Comparison of ENCODE assay signal across 8 cellular contexts in the genomic region with DNA sequence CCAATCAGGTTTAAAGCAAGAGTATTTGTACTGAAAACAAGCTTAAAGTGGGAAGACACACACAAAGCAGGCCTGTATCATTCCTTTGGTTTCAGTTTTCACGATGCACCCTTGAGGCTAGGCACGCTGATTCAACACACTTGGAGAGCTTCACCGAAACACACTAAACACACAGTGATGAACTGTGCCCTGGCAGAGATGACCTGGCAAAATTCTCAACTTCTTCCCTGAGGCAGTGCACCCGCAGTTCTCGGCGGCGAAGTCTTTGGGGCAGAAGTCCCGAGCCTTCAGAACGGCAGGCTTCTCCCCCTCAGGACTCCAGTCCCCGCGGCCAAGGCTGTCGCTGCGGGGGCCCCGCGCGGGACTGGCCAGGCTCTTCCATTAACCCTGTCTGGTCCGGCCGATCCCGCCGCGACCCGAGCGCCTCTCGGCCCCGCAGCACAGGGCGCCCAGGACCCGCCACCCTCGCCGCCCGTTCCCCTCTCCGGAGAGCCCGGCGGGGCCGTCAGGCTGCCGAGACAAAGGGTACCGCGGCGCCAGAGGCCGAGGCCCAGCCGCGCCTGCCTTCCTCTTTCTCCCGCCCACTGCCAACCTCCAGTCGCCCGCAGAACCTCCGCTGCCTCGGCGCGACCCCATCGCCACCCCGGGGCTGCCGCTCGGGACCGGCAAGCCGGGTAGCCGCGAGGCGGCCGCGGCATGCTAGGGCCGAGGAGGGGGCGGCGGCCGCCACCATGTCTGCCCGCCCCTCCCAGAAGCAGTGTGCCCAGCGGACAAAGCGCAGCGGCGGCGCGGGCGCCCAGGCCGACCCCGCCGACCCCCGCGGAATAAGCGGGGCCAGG. TPM values are rescaled to one million over a fixed set of nuclear protein-coding genes. Genes with fewer than 3 reads are reported as not detected.
DNase-seq lines count a peak whose midpoint lies in the region; ATAC-seq and TF ChIP-seq lines count a peak whose summit lies in the region.

No MANE protein-coding gene starts in this region.

- no peak for TF ChIP-seq CTCF in C4-2B (conservative IDR thresholded peaks at IDR 0.05)
- TF ChIP-seq CTCF in RWPE1 (conservative IDR thresholded peaks at IDR 0.05; ENCODE audit: low read depth): no peak
- TF ChIP-seq CTCF in gastroesophageal sphincter (IDR thresholded peaks at IDR 0.05): no peak

- peak; percentile 9 for DNase-seq in GM19238 (ENCODE audit: insufficient read length, low spot score)
- DNase-seq in RWPE1 (ENCODE audit: low spot score): peak; percentile 56
- DNase-seq in activated naive CD4-positive, alpha-beta T cell treated with Interleukin-2 at 50 U/mL for 16 hours: peak; percentile 67
- DNase-seq in non-pigmented ciliary epithelial cell (ENCODE audit: low read depth): peak; percentile 62
- DNase-seq in superior temporal gyrus (ENCODE audit: extremely low spot score): peak; percentile 57

- TF ChIP-seq EP300 in gastroesophageal sphincter (IDR thresholded peaks at IDR 0.05): no peak

- peak overlapping the region; percentile 96 for H3K4me3 ChIP-seq in gastroesophageal sphincter

- H3K27me3 ChIP-seq in gastroesophageal sphincter: no peaks in the 10 kb centered on the region

- CTCF ChIA-PET in RWPE1 (lab: Yijun Ruan, JAX): no interaction called here

- H3K27ac ChIP-seq in C4-2B (peak overlapping the region; percentile 99), RWPE1 (peak overlapping the region; percentile 96), gastroesophageal sphincter (peak overlapping the region; percentile 93 to 99 (median 98))

- H3K36me3 ChIP-seq in gastroesophageal sphincter: peaks cover 0 to 12% of the 10 kb centered on the region in 2 donors

- peak; percentile 27 for ATAC-seq in HG03457 (IDR thresholded peaks at IDR 0.05; ENCODE audit: unreplicated experiment)
- ATAC-seq in gastroesophageal sphincter: peak; percentile 41

- POLR2A ChIA-PET in RWPE1 (lab: Yijun Ruan, JAX; ENCODE audit: low non-redundant PET): interaction anchor here (0.7 kb wide), 1 partner anchor 31 kb away, joined by 3 read pairs; no protein-coding TSS in a partner anchor

- WGBS in gastroesophageal sphincter (ENCODE audit: low coverage in 1 of 2), 2 donors: 0% methylated on average over 1 to 2 of the region's 77 CpGs

- peaks cover 3 to 60% (median 23%) of the 10 kb centered on the region in 3 donors for H3K4me1 ChIP-seq in gastroesophageal sphincter

- H3K9me3 ChIP-seq in gastroesophageal sphincter: no peaks in the 10 kb centered on the region

- TF ChIP-seq POLR2A in gastroesophageal sphincter (IDR thresholded peaks at IDR 0.05): peak; percentile 81 to 83

RNA-seq across cellular contexts. Expression of gene GABPB1, which starts 0.8 kb away (rescaled TPM):
- 10 to 100 TPM; 15.8 to 26.1 (median 17.8) TPM for total RNA-seq in gastroesophageal sphincter

Comparison
In these comparisons a context has a peak if more than half of its experiments do, and no peak if none do; other contexts are left out.
1. Peak in every context shown above with its lines: DNase-seq, ATAC-seq, H3K4me3 ChIP-seq and H3K27ac ChIP-seq.
2. DNase-seq: peak in every context shown above with its lines; median percentile 67 in activated naive CD4-positive, alpha-beta T cell treated with Interleukin-2 at 50 U/mL for 16 hours; 62 in non-pigmented ciliary epithelial cell; 57 in superior temporal gyrus; 56 in RWPE1; 9 in GM19238.